16 cellular contexts compared by ENCODE assay signal in the genomic region with DNA sequence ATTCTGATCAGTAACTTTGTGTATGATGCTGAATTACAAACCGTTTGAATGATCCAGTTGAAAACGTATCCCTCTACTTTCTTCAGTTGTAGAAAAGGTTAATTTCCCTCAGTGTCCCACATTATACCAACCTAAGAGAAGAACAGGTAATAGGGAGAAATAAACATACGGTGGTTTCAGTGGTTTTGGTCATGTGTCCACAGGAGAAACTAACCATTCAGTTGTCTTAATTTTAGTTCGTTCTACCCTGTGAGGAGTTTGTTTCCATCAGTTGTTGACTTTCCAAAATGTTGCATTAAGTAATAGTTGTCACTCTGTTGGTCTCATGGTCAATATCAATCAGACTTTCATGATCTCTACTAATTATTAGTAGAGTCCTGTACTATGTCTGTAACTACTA. TPM values are rescaled to one million over a fixed set of nuclear protein-coding genes. Genes with fewer than 3 reads are reported as not detected.
A peak's percentile ranks its signal among the peaks of the same experiment; 100 is the strongest.
DNase-seq lines count a peak whose midpoint lies in the region; ATAC-seq, FAIRE-seq and TF ChIP-seq lines count a peak whose summit lies in the region.
"Had no signal": no experiment of that assay in that cellular context is flagged by ENCODE, and none has a peak within 500 bp of the region (broad histone marks: within the 10 kb centered on the region; RNA-seq: fewer than 3 reads in every experiment).

No MANE protein-coding gene starts in this region.

- no peak overlapping the region for H3K9ac ChIP-seq in SU-DHL-6 (ENCODE audit: low read length)

- no peaks in the 10 kb centered on the region for H3K9me2 ChIP-seq in SU-DHL-6 (replicated peaks; ENCODE audit: insufficient read depth, low read length)

- no peaks in the 10 kb centered on the region for H3K79me2 ChIP-seq in SU-DHL-6 (ENCODE audit: insufficient read depth, low read length)

- peaks cover 6% of the 10 kb centered on the region for H3K4me1 Mint-ChIP-seq in memory B cell
- H3K4me1 Mint-ChIP-seq in T-helper 17 cell, result peaks cover 6% of the 10 kb centered on the region

- H3K4me3 Mint-ChIP-seq in memory B cell (no peak overlapping the region), T-helper 17 cell (no peak overlapping the region)

- H3K27me3 ChIP-seq in SU-DHL-6 (ENCODE audit: low read length) (no peaks in the 10 kb centered on the region), left lung (no peaks in the 10 kb centered on the region)
- H3K27me3 ChIP-seq: SJSA1 had no signal

- no peak overlapping the region for H3K4me3 ChIP-seq in A549
- H3K4me3 ChIP-seq in SU-DHL-6 (ENCODE audit: insufficient read depth, low read length, poor library complexity, severe bottlenecking), result no peak overlapping the region
- no peak overlapping the region for H3K4me3 ChIP-seq in left lung
- H3K4me3 ChIP-seq: PC-9, SJSA1 had no signal

- H3K9me3 ChIP-seq in A549 (no peaks in the 10 kb centered on the region), SU-DHL-6 (ENCODE audit: insufficient read depth, low read length) (no peaks in the 10 kb centered on the region), T-helper 17 cell (ENCODE audit: control insufficient read depth, low read length, poor library complexity, severe bottlenecking) (no peaks in the 10 kb centered on the region), left lung (no peaks in the 10 kb centered on the region)
- H3K9me3 ChIP-seq: SJSA1 had no signal

- 93% methylated on average over 4 of the region's 4 CpGs for WGBS in A549 (ENCODE audit: missing lambda C conversion rate)

- DNase-seq in A549 (ENCODE audit: low read depth in 1 of 2, low spot score in 1 of 2), result no peak
- DNase-seq in GM12892 (ENCODE audit: insufficient read length), result no peak
- no peak for DNase-seq in memory B cell (ENCODE audit: low spot score in 2 of 2)
- DNase-seq in T-helper 17 cell, result no peak
- DNase-seq in left lung, result no peak
- no peak for DNase-seq in NCI-H2081 (lab: John Stamatoyannopoulos, UW)
- DNase-seq: Calu3, GOT3, NCI-H1417 treated with DMSO at 0.1 percent for 48 hours, NCI-H2029, NCI-H2171 treated with DMSO at 0.1 percent for 48 hours, NCI-H446 treated with DMSO at 0.1 percent for 48 hours, PC-9 had no signal

- H3K4me2 ChIP-seq in A549 (no peak overlapping the region), SU-DHL-6 (ENCODE audit: low read depth, low read length, poor library complexity, severe bottlenecking) (peak overlapping the region; percentile 58)
- H3K4me2 ChIP-seq: PC-9 had no signal

- no peaks in the 10 kb centered on the region for H4K20me1 ChIP-seq in SU-DHL-6 (ENCODE audit: low read depth, low read length)

- POLR2A ChIA-PET in A549 (lab: Yijun Ruan, JAX), result no interaction called here

- H3K9me3 Mint-ChIP-seq in memory B cell, result no peaks in the 10 kb centered on the region

- TF ChIP-seq CTCF in A549 (IDR thresholded peaks at IDR 0.05), result no peak
- TF ChIP-seq CTCF in SU-DHL-6 (IDR thresholded peaks at IDR 0.05; ENCODE audit: insufficient read depth, low read length, poor library complexity, severe bottlenecking), result no peak
- TF ChIP-seq CTCF in left lung (IDR thresholded peaks at IDR 0.05), result no peak

- peaks cover 31% of the 10 kb centered on the region for H3F3A ChIP-seq in SU-DHL-6 (ENCODE audit: insufficient read depth)

- H3K27ac ChIP-seq in A549 (no peak overlapping the region), SU-DHL-6 (ENCODE audit: low read depth, low read length) (peak overlapping the region; percentile 90), left lung (no peak overlapping the region)
- H3K27ac ChIP-seq: PC-9, SJSA1 had no signal

- TF ChIP-seq POLR2A in A549 (IDR thresholded peaks at IDR 0.05; ENCODE audit: low read length) (no peak), GM12892 (IDR thresholded peaks at IDR 0.05; ENCODE audit: low read depth, low read length) (no peak)

- no peak for TF ChIP-seq RAD21 in A549 (conservative IDR thresholded peaks at IDR 0.05 in 1 of 2, IDR thresholded peaks at IDR 0.05 in 1 of 2)

- intact Hi-C loops in left lung (cut with DNase I), result no loop called here

- no peaks in the 10 kb centered on the region for H3K27me3 Mint-ChIP-seq in memory B cell
- no peaks in the 10 kb centered on the region for H3K27me3 Mint-ChIP-seq in T-helper 17 cell

- FAIRE-seq in A549 (lab: Jason Lieb, UNC) (peak; percentile 51), GM12892 (lab: Jason Lieb, UNC) (peak; percentile 80)

- CTCF ChIA-PET in A549 (lab: Yijun Ruan, JAX), result no interaction called here

- peak overlapping the region; percentile 65 for H3K27ac Mint-ChIP-seq in memory B cell
- no peak overlapping the region for H3K27ac Mint-ChIP-seq in T-helper 17 cell

- H3K36me3 Mint-ChIP-seq in memory B cell (peaks cover 20% of the 10 kb centered on the region), T-helper 17 cell (ENCODE audit: low read depth) (peaks cover 13% of the 10 kb centered on the region)

- H3K4me1 ChIP-seq in A549, result no peaks in the 10 kb centered on the region
- H3K4me1 ChIP-seq in left lung, result no peaks in the 10 kb centered on the region

- ATAC-seq in A549 (no peak), memory B cell (ENCODE audit: low read depth) (no peak), T-helper 17 cell (no peak), GM18868 (IDR thresholded peaks at IDR 0.05; ENCODE audit: unreplicated experiment) (no peak), left lung (no peak)

- H3K36me3 ChIP-seq in SU-DHL-6 (ENCODE audit: low read length) (peaks cover 10% of the 10 kb centered on the region; the same call in 1 of the 2 replicates), left lung (peaks cover 0 to 91% of the 10 kb centered on the region in 2 donors)

- H2AFZ ChIP-seq in SU-DHL-6 (ENCODE audit: low read depth, low read length, severe bottlenecking), result no peak overlapping the region
- H2AFZ ChIP-seq: PC-9 had no signal

- TF ChIP-seq EP300 in A549 (IDR thresholded peaks at IDR 0.05), result no peak

TF ChIP-seq in A549, 52 proteins besides CTCF, POLR2A, EP300 and RAD21:
- no peak for TF ChIP-seq TFCP2L1 (CRISPR knock-in tag; IDR thresholded peaks at IDR 0.05)
- no peak for TF ChIP-seq EHMT2 (IDR thresholded peaks at IDR 0.05; ENCODE audit: low read depth)
- TF ChIP-seq BHLHE40 (IDR thresholded peaks at IDR 0.05; ENCODE audit: low read depth, low read length), result no peak
- TF ChIP-seq, protein P1, sequence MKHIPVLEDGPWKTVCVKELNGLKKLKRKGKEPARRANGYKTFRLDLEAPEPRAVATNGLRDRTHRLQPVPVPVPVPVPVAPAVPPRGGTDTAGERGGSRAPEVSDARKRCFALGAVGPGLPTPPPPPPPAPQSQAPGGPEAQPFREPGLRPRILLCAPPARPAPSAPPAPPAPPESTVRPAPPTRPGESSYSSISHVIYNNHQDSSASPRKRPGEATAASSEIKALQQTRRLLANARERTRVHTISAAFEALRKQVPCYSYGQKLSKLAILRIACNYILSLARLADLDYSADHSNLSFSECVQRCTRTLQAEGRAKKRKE (CRISPR knock-in tag; IDR thresholded peaks at IDR 0.05; ENCODE audit: low read depth), result no peak
- no peak for TF ChIP-seq CBX2 (IDR thresholded peaks at IDR 0.05; ENCODE audit: borderline replicate concordance, low read depth)
- no peak for TF ChIP-seq NPAS2 (CRISPR knock-in tag; IDR thresholded peaks at IDR 0.05; ENCODE audit: borderline replicate concordance)
- TF ChIP-seq GATA3 (IDR thresholded peaks at IDR 0.05; ENCODE audit: borderline replicate concordance), result no peak
- TF ChIP-seq MYC (IDR thresholded peaks at IDR 0.05; ENCODE audit: borderline replicate concordance, low read length), result no peak

RNA-seq across cellular contexts. Expression of a gene that starts 15.1 kb away (rescaled TPM):
- polyA plus RNA-seq in A549 (2011; rRNA removed) (10.4 and 18.2 TPM in 2 replicates), A549 (2017; fragmentation: RNase III; extraction: RNeasy Plus Mini Kit Qiagen cat#74134 plus additional on column Dnase treatment) (11.0 to 13.8 TPM (median 12.1 TPM) in 3 replicates)
- 4.7 and 6.3 TPM in 2 replicates for polyA plus RNA-seq in A549 (2012; cell fraction: cytosol; rRNA removed)
- 16.2 and 20.8 TPM in 2 replicates for polyA plus RNA-seq in A549 (2012; cell fraction: nucleus; rRNA removed)
- polyA minus RNA-seq in A549 (2011; rRNA and poly(A)+ RNA removed), result 3.2 and 3.8 TPM in 2 replicates
- 6.8 TPM for polyA plus RNA-seq in GM12892 (2012; ENCODE audit: missing spikeins)
- total RNA-seq in T-helper 17 cell (1 to 10 TPM; 2.4 to 2.6 TPM), left lung (10 to 100 TPM in 1 of 2 donors, 1 to 10 TPM in 1; 3.0 to 10.8 TPM)

RNA-seq across cellular contexts. Expression of a gene that starts 39.5 kb away (rescaled TPM):
- polyA plus RNA-seq in A549 (2011; rRNA removed) (47.5 and 58.0 TPM in 2 replicates), A549 (2017; fragmentation: RNase III; extraction: RNeasy Plus Mini Kit Qiagen cat#74134 plus additional on column Dnase treatment) (69.5 to 74.0 TPM (median 69.7 TPM) in 3 replicates)
- 87.7 and 149 TPM in 2 replicates for polyA plus RNA-seq in A549 (2012; cell fraction: cytosol; rRNA removed)
- 166 and 173 TPM in 2 replicates for polyA plus RNA-seq in A549 (2012; cell fraction: nucleus; rRNA removed)
- 124 and 139 TPM in 2 replicates for polyA minus RNA-seq in A549 (2011; rRNA and poly(A)+ RNA removed)
- polyA plus RNA-seq in GM12892 (2012; ENCODE audit: missing spikeins), result 27.6 TPM
- total RNA-seq in T-helper 17 cell (10 to 100 TPM; 14.3 to 14.6 TPM), left lung (10 to 100 TPM; 28.3 to 50.3 TPM)
